In the genomic region with DNA sequence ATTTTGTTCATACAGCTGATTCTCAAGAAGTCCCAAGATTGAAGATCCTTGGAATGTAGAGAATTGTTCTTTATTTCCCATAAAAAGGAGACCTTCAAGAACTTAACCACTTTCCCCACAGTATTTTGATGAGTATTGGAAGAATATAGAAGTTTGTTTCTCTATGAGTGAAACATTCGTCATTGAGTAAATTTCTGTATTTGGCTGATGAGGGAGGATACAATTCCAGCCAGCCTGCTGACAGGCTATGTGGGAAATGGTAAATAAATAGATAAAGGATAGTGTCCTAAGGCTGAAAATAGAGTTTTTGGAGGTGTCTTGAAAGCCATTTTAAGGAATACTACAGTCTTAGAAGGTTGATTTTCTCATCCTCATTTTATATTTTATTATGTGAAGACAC, we compare ENCODE assay signal across 6 cellular contexts.
"Had no signal": no experiment of that assay in that cellular context is flagged by ENCODE, and none has a peak within 500 bp of the region (broad histone marks: within the 10 kb centered on the region; RNA-seq: fewer than 3 reads in every experiment).

No MANE protein-coding gene starts in this region.

- H3K4me3 Mint-ChIP-seq: IgD-negative memory B cell had no signal

- H3K27ac ChIP-seq: HL-60 had no signal

- DNase-seq: IMR-90, KBM-7 had no signal

- H3K4me1 Mint-ChIP-seq: IgD-negative memory B cell had no signal

- H3K27me3 Mint-ChIP-seq: IgD-negative memory B cell had no signal

- H3K4me3 ChIP-seq: K562 had no signal

- H3K36me3 Mint-ChIP-seq: IgD-negative memory B cell had no signal

- ATAC-seq: HepG2, K562 had no signal

- H3K27ac Mint-ChIP-seq: IgD-negative memory B cell had no signal
